Comparison of ENCODE assay signal across 21 cellular contexts in genomic region chr5:104062495-104063377, GRCh38.
DNase-seq lines count a peak whose midpoint lies in the region; ATAC-seq and TF ChIP-seq lines count a peak whose summit lies in the region.
"Had no signal": no experiment of that assay in that cellular context is flagged by ENCODE, and none has a peak within 500 bp of the region (broad histone marks: within the 10 kb centered on the region; RNA-seq: fewer than 3 reads in every experiment).

No MANE protein-coding gene starts in this region.

- ATAC-seq in activated CD4-positive, alpha-beta T cell treated with anti-CD3 and anti-CD28 coated beads for 36 hours: no peak
- peak; percentile 19 for ATAC-seq in WTC11
- ATAC-seq: left lung; Panc1; stimulated activated naive CD8-positive, alpha-beta T cell treated with anti-CD3 and anti-CD28 coated beads, Interleukin-15, amount 100 ng/mL, for 72 hours had no signal

- no peak overlapping the region for H3K4me3 Mint-ChIP-seq in activated CD4-positive, alpha-beta T cell treated with anti-CD3 and anti-CD28 coated beads for 36 hours
- no peak overlapping the region for H3K4me3 Mint-ChIP-seq in WTC11
- H3K4me3 Mint-ChIP-seq: CD8-positive, alpha-beta memory T cell; stimulated activated naive CD8-positive, alpha-beta T cell treated with anti-CD3 and anti-CD28 coated beads, Interleukin-15, amount 100 ng/mL, for 72 hours had no signal

- H3K27me3 Mint-ChIP-seq in activated CD4-positive, alpha-beta T cell treated with anti-CD3 and anti-CD28 coated beads for 36 hours: no peaks in the 10 kb centered on the region
- peaks cover 35% of the 10 kb centered on the region for H3K27me3 Mint-ChIP-seq in WTC11 (ENCODE audit: low read depth)
- H3K27me3 Mint-ChIP-seq: CD8-positive, alpha-beta memory T cell; stimulated activated naive CD8-positive, alpha-beta T cell treated with anti-CD3 and anti-CD28 coated beads, Interleukin-15, amount 100 ng/mL, for 72 hours had no signal

- TF ChIP-seq CTCF in WTC11 (IDR thresholded peaks at IDR 0.05): no peak
- TF ChIP-seq CTCF in RWPE1 (conservative IDR thresholded peaks at IDR 0.05; ENCODE audit: low read depth): no peak

- POLR2A ChIA-PET in activated CD4-positive, alpha-beta T cell treated with anti-CD3 and anti-CD28 coated beads for 36 hours (lab: Charles Lee): no interaction called here
- POLR2A ChIA-PET in WTC11 (lab: Charles Lee) (no interaction called here), RWPE1 (lab: Yijun Ruan, JAX; ENCODE audit: low non-redundant PET) (no interaction called here)

- no peaks in the 10 kb centered on the region for H3K4me1 Mint-ChIP-seq in activated CD4-positive, alpha-beta T cell treated with anti-CD3 and anti-CD28 coated beads for 36 hours
- peaks cover 19% of the 10 kb centered on the region for H3K4me1 Mint-ChIP-seq in WTC11
- H3K4me1 Mint-ChIP-seq: CD8-positive, alpha-beta memory T cell; stimulated activated naive CD8-positive, alpha-beta T cell treated with anti-CD3 and anti-CD28 coated beads, Interleukin-15, amount 100 ng/mL, for 72 hours had no signal

- no peak overlapping the region for H3K27ac ChIP-seq in RWPE1
- H3K27ac ChIP-seq: 22Rv1, left lung, tibial nerve had no signal

- H3K36me3 Mint-ChIP-seq in activated CD4-positive, alpha-beta T cell treated with anti-CD3 and anti-CD28 coated beads for 36 hours (ENCODE audit: low read depth): no peaks in the 10 kb centered on the region
- H3K36me3 Mint-ChIP-seq in WTC11: peaks cover 55% of the 10 kb centered on the region
- H3K36me3 Mint-ChIP-seq: CD8-positive, alpha-beta memory T cell had no signal

- no peak overlapping the region for H3K27ac Mint-ChIP-seq in activated CD4-positive, alpha-beta T cell treated with anti-CD3 and anti-CD28 coated beads for 36 hours
- H3K27ac Mint-ChIP-seq in WTC11: peak overlapping the region; percentile 91
- H3K27ac Mint-ChIP-seq: activated naive CD4-positive, alpha-beta T cell treated with anti-CD3 and anti-CD28 coated beads, Interleukin-2, amount 50 U/mL, for 72 hours; CD8-positive, alpha-beta memory T cell; stimulated activated naive CD8-positive, alpha-beta T cell treated with anti-CD3 and anti-CD28 coated beads, Interleukin-15, amount 100 ng/mL, for 72 hours had no signal

- intact Hi-C loops in activated CD4-positive, alpha-beta T cell treated with anti-CD3 and anti-CD28 coated beads for 36 hours (cut with DNase I, micrococcal nuclease): no loop called here
- intact Hi-C loops in head of caudate nucleus (cut with DNase I): no loop called here

- peak; percentile 32 for DNase-seq in activated CD4-positive, alpha-beta T cell treated with anti-CD3 and anti-CD28 coated beads for 36 hours
- no peak for DNase-seq in activated CD4-positive, alpha-beta T cell treated with anti-CD3 and anti-CD28 coated beads for 1 hour
- DNase-seq in WTC11 (ENCODE audit: low spot score) (no peak), head of caudate nucleus (peak; percentile 21 to 92 (median 66)), putamen (ENCODE audit: low spot score) (peak; percentile 77), NCI-H146 treated with DMSO at 0.1 percent for 48 hours (lab: John Stamatoyannopoulos, UW; ENCODE audit: unreplicated experiment) (no peak), superior temporal gyrus (ENCODE audit: extremely low spot score) (no peak), RWPE1 (ENCODE audit: low spot score) (no peak)
- DNase-seq: activated CD4-positive, alpha-beta T cell treated with anti-CD3 and anti-CD28 coated beads for 4 hours; CD8-positive, alpha-beta memory T cell; DMS53; left lung; NCI-H1105; NCI-H2081; NCI-H446; stimulated activated CD4-positive, alpha-beta T cell treated with anti-CD3 and anti-CD28 coated beads, Interleukin-4, amount 100 ng/mL, for 24 hours; stimulated activated naive CD8-positive, alpha-beta T cell treated with anti-CD3 and anti-CD28 coated beads, Interleukin-15, amount 100 ng/mL, for 72 hours had no signal

- no peaks in the 10 kb centered on the region for H3K9me3 Mint-ChIP-seq in activated CD4-positive, alpha-beta T cell treated with anti-CD3 and anti-CD28 coated beads for 36 hours (ENCODE audit: low read depth)
- peaks cover 46% of the 10 kb centered on the region for H3K9me3 Mint-ChIP-seq in WTC11
- H3K9me3 Mint-ChIP-seq: stimulated activated naive CD8-positive, alpha-beta T cell treated with anti-CD3 and anti-CD28 coated beads, Interleukin-15, amount 100 ng/mL, for 72 hours had no signal

- CTCF ChIA-PET in activated CD4-positive, alpha-beta T cell treated with anti-CD3 and anti-CD28 coated beads for 36 hours (lab: Charles Lee): interaction anchor here (0.7 kb wide), 1 partner anchor 1450 kb away, joined by 3 read pairs; no protein-coding TSS in a partner anchor
- CTCF ChIA-PET in WTC11 (lab: Charles Lee) (interaction anchor here (0.6 kb wide), 1 partner anchor 86 kb away, joined by 3 read pairs; no protein-coding TSS in a partner anchor), RWPE1 (lab: Yijun Ruan, JAX) (no interaction called here)

TF ChIP-seq in WTC11, 78 proteins besides CTCF, POLR2A, EP300 and RAD21 (continues in another document):
- no peak for TF ChIP-seq ATF6 (CRISPR knock-in tag; IDR thresholded peaks at IDR 0.05)
- no peak for TF ChIP-seq NR3C1 (CRISPR knock-in tag; conservative IDR thresholded peaks at IDR 0.05; ENCODE audit: low read depth)
- TF ChIP-seq ATF2 (CRISPR knock-in tag; IDR thresholded peaks at IDR 0.05; ENCODE audit: borderline replicate concordance, low read depth): no peak
- no peak for TF ChIP-seq PRRX2 (CRISPR knock-in tag; IDR thresholded peaks at IDR 0.05)
- no peak for TF ChIP-seq CBFB (CRISPR knock-in tag; IDR thresholded peaks at IDR 0.05; ENCODE audit: low read depth)
- TF ChIP-seq E2F5 (CRISPR knock-in tag; IDR thresholded peaks at IDR 0.05): no peak
- TF ChIP-seq USF2 (CRISPR knock-in tag; IDR thresholded peaks at IDR 0.05): no peak
- TF ChIP-seq ZBTB43 (CRISPR knock-in tag; IDR thresholded peaks at IDR 0.05): no peak
- TF ChIP-seq ETV6 (CRISPR knock-in tag; IDR thresholded peaks at IDR 0.05): no peak
- TF ChIP-seq, protein P1, sequence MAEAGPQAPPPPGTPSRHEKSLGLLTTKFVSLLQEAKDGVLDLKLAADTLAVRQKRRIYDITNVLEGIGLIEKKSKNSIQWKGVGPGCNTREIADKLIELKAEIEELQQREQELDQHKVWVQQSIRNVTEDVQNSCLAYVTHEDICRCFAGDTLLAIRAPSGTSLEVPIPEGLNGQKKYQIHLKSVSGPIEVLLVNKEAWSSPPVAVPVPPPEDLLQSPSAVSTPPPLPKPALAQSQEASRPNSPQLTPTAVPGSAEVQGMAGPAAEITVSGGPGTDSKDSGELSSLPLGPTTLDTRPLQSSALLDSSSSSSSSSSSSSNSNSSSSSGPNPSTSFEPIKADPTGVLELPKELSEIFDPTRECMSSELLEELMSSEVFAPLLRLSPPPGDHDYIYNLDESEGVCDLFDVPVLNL (CRISPR knock-in tag; IDR thresholded peaks at IDR 0.05; ENCODE audit: borderline replicate concordance, low read depth): no peak
- no peak for TF ChIP-seq ZNF416 (CRISPR knock-in tag; IDR thresholded peaks at IDR 0.05)

Comparison
In these comparisons a context has a peak if more than half of its experiments do, and no peak if none do; other contexts are left out.
1. DNase-seq: peak in activated CD4-positive, alpha-beta T cell treated with anti-CD3 and anti-CD28 coated beads for 36 hours (single experiment), head of caudate nucleus (42 of 42) and putamen (single experiment); none in activated CD4-positive, alpha-beta T cell treated with anti-CD3 and anti-CD28 coated beads for 1 hour (single experiment), WTC11 (single experiment), NCI-H146 treated with DMSO at 0.1 percent for 48 hours (single experiment), superior temporal gyrus (single experiment) and RWPE1 (single experiment).